ENCODE assay signal across 8 cellular contexts in genomic region chr14:22047105-22047504, GRCh38.
A peak's percentile ranks its signal among the peaks of the same experiment; 100 is the strongest.
DNase-seq lines count a peak whose midpoint lies in the region; ATAC-seq, FAIRE-seq and TF ChIP-seq lines count a peak whose summit lies in the region.

No MANE protein-coding gene starts in this region.

- H3K9me3 Mint-ChIP-seq in WTC11 = no peaks in the 10 kb centered on the region

- TF ChIP-seq POLR2A in H54 (IDR thresholded peaks at IDR 0.05; ENCODE audit: low read depth, low read length) = no peak

- H3K36me3 Mint-ChIP-seq in WTC11 = no peaks in the 10 kb centered on the region

- H3K27me3 Mint-ChIP-seq in WTC11 (ENCODE audit: low read depth) = no peaks in the 10 kb centered on the region

- H3K4me3 Mint-ChIP-seq in WTC11 = no peak overlapping the region

- peak; percentile 77 for ATAC-seq in HG03378 (IDR thresholded peaks at IDR 0.05; ENCODE audit: unreplicated experiment)
- peak; percentile 86 for ATAC-seq in WTC11
- ATAC-seq in GM21825 (IDR thresholded peaks at IDR 0.05; ENCODE audit: unreplicated experiment) = no peak

- no peak for TF ChIP-seq CTCF in WTC11 (IDR thresholded peaks at IDR 0.05)

- FAIRE-seq in H54 (lab: Jason Lieb, UNC) = no peak

- CTCF ChIA-PET in WTC11 (lab: Charles Lee) = interaction anchor here (0.7 to 2.8 kb wide), 20 partner anchors 8 to 211 kb away, joined by 3 to 31 read pairs (median 6); no protein-coding TSS in a partner anchor

- DNase-seq in activated CD8-positive, alpha-beta memory T cell treated with anti-CD3 and anti-CD28 coated beads, Interleukin-2, amount 50 U/mL, for 4 hours = peak; percentile 16
- no peak for DNase-seq in activated CD8-positive, alpha-beta memory T cell treated with anti-CD3 and anti-CD28 coated beads, Interleukin-2, amount 50 U/mL, for 48 hours
- DNase-seq in WTC11 (ENCODE audit: low spot score) (no peak), inferior parietal cortex (ENCODE audit: extremely low spot score) (peak; percentile 40), H54 (ENCODE audit: insufficient read length, low spot score) (no peak), COR-L47 (lab: John Stamatoyannopoulos, UW) (no peak)

- H3K4me1 Mint-ChIP-seq in WTC11 = peaks cover 6% of the 10 kb centered on the region

- no peak overlapping the region for H3K27ac Mint-ChIP-seq in WTC11

- POLR2A ChIA-PET in WTC11 (lab: Charles Lee) = no interaction called here

TF ChIP-seq in WTC11, 78 proteins besides CTCF, POLR2A, EP300 and RAD21:
- TF ChIP-seq SMAD4 (CRISPR knock-in tag; IDR thresholded peaks at IDR 0.05) (no peak), ZNF423 (CRISPR knock-in tag; IDR thresholded peaks at IDR 0.05) (no peak), JAZF1 (CRISPR knock-in tag; IDR thresholded peaks at IDR 0.05) (no peak), ZNF219 (CRISPR knock-in tag; IDR thresholded peaks at IDR 0.05; ENCODE audit: borderline replicate concordance) (no peak)

Comparison
In these comparisons a context has a peak if more than half of its experiments do, and no peak if none do; other contexts are left out.
1. DNase-seq: peak in activated CD8-positive, alpha-beta memory T cell treated with anti-CD3 and anti-CD28 coated beads, Interleukin-2, amount 50 U/mL, for 4 hours (single experiment) and inferior parietal cortex (single experiment); none in activated CD8-positive, alpha-beta memory T cell treated with anti-CD3 and anti-CD28 coated beads, Interleukin-2, amount 50 U/mL, for 48 hours (single experiment), WTC11 (single experiment), H54 (single experiment) and COR-L47 (single experiment).